14 cellular contexts compared by ENCODE assay signal in the genomic region with DNA sequence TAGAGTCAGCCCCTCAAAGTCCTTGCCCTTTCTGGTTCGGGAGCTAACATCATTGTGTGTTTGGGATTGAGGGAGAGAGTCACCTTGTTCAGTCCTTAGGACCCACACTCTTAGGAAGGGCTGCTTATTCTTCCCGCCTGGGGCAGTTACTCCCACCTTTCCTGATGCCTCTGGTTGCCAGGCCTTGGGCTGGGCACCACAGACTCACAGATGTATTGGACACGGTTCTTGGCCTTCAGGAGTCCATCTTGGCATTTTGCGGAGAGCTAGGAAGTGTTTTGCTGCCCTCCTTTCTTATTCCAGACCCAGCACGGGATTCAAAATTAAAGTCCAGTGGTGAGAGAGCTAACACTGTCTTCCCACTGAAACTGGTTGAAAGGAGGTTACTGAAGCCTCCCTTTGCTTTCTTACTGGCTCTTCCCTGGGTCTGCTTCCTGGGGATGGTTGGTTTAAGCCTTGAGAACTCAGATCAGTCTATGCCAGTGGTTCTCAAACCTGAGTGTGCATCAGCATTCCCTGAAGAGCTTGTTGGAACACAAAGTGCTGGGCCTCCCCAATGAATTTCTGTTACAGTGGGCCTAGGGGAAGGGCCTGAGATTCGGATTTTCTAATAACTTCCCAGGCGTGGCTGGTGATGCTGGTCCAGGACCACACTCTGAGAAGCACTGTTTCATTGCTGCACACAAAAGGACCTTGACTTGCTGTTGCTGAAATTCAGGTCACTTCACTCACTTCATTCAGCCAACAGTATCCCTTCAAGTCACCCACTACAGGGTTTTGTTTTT. TPM values are rescaled to one million over a fixed set of nuclear protein-coding genes. Genes with fewer than 3 reads are reported as not detected.
DNase-seq lines count a peak whose midpoint lies in the region; ATAC-seq and TF ChIP-seq lines count a peak whose summit lies in the region.
"Had no signal": no experiment of that assay in that cellular context is flagged by ENCODE, and none has a peak within 500 bp of the region (broad histone marks: within the 10 kb centered on the region; RNA-seq: fewer than 3 reads in every experiment).

No MANE protein-coding gene starts in this region.

- POLR2A ChIA-PET in activated CD4-positive, alpha-beta T cell treated with anti-CD3 and anti-CD28 coated beads for 36 hours (lab: Charles Lee), result no interaction called here
- POLR2A ChIA-PET in PC-9 (lab: Charles Lee; ENCODE audit: unreplicated experiment), result no interaction called here

- peaks cover 10% of the 10 kb centered on the region for H3F3A ChIP-seq in PC-9 (ENCODE audit: insufficient read depth, low read depth)

- H3K4me1 Mint-ChIP-seq in activated CD4-positive, alpha-beta T cell treated with anti-CD3 and anti-CD28 coated beads for 36 hours, result peaks cover 5% of the 10 kb centered on the region
- H3K4me1 Mint-ChIP-seq in endothelial cell (ENCODE audit: unreplicated experiment), result peaks cover 7% of the 10 kb centered on the region

- no peaks in the 10 kb centered on the region for H3K36me3 Mint-ChIP-seq in activated CD4-positive, alpha-beta T cell treated with anti-CD3 and anti-CD28 coated beads for 36 hours (ENCODE audit: low read depth)
- H3K36me3 Mint-ChIP-seq in endothelial cell (ENCODE audit: low read depth, unreplicated experiment), result no peaks in the 10 kb centered on the region

- H3K4me2 ChIP-seq in PC-9, result peak overlapping the region; percentile 74; the same call in 1 of the 2 replicates

- H3K9me3 ChIP-seq in PC-9 (ENCODE audit: insufficient read depth, low read depth), result no peaks in the 10 kb centered on the region
- H3K9me3 ChIP-seq: neutrophil, transverse colon had no signal

- H3K27me3 Mint-ChIP-seq in activated CD4-positive, alpha-beta T cell treated with anti-CD3 and anti-CD28 coated beads for 36 hours, result peaks cover 18% of the 10 kb centered on the region
- H3K27me3 Mint-ChIP-seq in endothelial cell (ENCODE audit: unreplicated experiment), result peaks cover 9% of the 10 kb centered on the region

- no peaks in the 10 kb centered on the region; the same call in 1 of the 2 replicates for H4K20me1 ChIP-seq in PC-9 (ENCODE audit: insufficient read depth)

- H3K27ac ChIP-seq in PC-9, result no peak overlapping the region
- H3K27ac ChIP-seq: neutrophil had no signal

- no peak overlapping the region for H2AFZ ChIP-seq in PC-9

- BruUV-seq in PC-9 (replicated peaks; lab: Mats Ljungman, UMichigan), result TSS peak; percentile 30

- DNase-seq in activated CD4-positive, alpha-beta T cell treated with anti-CD3 and anti-CD28 coated beads for 36 hours, result no peak
- DNase-seq in activated CD4-positive, alpha-beta T cell treated with anti-CD3 and anti-CD28 coated beads for 48 hours, result no peak
- no peak for DNase-seq in PC-9
- no peak for DNase-seq in endothelial cell (ENCODE audit: low spot score)
- DNase-seq in retinal pigment epithelial cell (ENCODE audit: low read depth), result no peak
- DNase-seq in NCI-H2171 treated with DMSO at 0.1 percent for 48 hours (lab: John Stamatoyannopoulos, UW), result no peak
- DNase-seq in DMS 273 treated with DMSO at 0.1 percent for 48 hours (lab: John Stamatoyannopoulos, UW), result no peak
- DNase-seq: aorta, DND-41, transverse colon had no signal

- H3K4me1 ChIP-seq in PC-9 (replicated peaks; ENCODE audit: insufficient read depth), result peaks cover 5% of the 10 kb centered on the region; the same call in 1 of the 2 replicates

- no peak overlapping the region for H3K4me3 ChIP-seq in PC-9
- H3K4me3 ChIP-seq in retinal pigment epithelial cell (ENCODE audit: low read length), result peak overlapping the region; percentile 68
- H3K4me3 ChIP-seq: K562 had no signal

- H3K79me2 ChIP-seq in PC-9 (ENCODE audit: low read depth), result no peaks in the 10 kb centered on the region

- H3K36me3 ChIP-seq in PC-9 (ENCODE audit: low read depth), result no peaks in the 10 kb centered on the region
- H3K36me3 ChIP-seq: neutrophil, transverse colon had no signal

- intact Hi-C loops in activated CD4-positive, alpha-beta T cell treated with anti-CD3 and anti-CD28 coated beads for 36 hours (cut with DNase I, micrococcal nuclease), result loop anchor here in 1 of 2 experiments (2.0 kb wide), 1 partner anchor 45 kb away; no protein-coding TSS in a partner anchor
- intact Hi-C loops in PC-9 (cut with micrococcal nuclease; ENCODE audit: unreplicated experiment), result loop anchor here (2.0 kb wide), 1 partner anchor 27 kb away; no protein-coding TSS in a partner anchor

- H3K27me3 ChIP-seq in PC-9 (ENCODE audit: insufficient read depth, low read depth), result no peaks in the 10 kb centered on the region
- H3K27me3 ChIP-seq: transverse colon had no signal

- CTCF ChIA-PET in activated CD4-positive, alpha-beta T cell treated with anti-CD3 and anti-CD28 coated beads for 36 hours (lab: Charles Lee), result interaction anchor here (0.6 to 1.0 kb wide), 3 partner anchors 10 to 226 kb away, joined by 3 to 4 read pairs (median 4); no protein-coding TSS in a partner anchor
- CTCF ChIA-PET in PC-9 (lab: Charles Lee), result no interaction called here

- no peaks in the 10 kb centered on the region for H3K9me3 Mint-ChIP-seq in activated CD4-positive, alpha-beta T cell treated with anti-CD3 and anti-CD28 coated beads for 36 hours (ENCODE audit: low read depth)
- H3K9me3 Mint-ChIP-seq in endothelial cell (ENCODE audit: unreplicated experiment), result no peaks in the 10 kb centered on the region

- no peak for ATAC-seq in activated CD4-positive, alpha-beta T cell treated with anti-CD3 and anti-CD28 coated beads for 36 hours
- ATAC-seq in GM19324 (IDR thresholded peaks at IDR 0.05; ENCODE audit: low FRiP score, unreplicated experiment), result no peak
- ATAC-seq: activated CD4-positive, CD25-positive, alpha-beta regulatory T cell treated with anti-CD3 and anti-CD28 coated beads, Interleukin-2, amount 50 U/mL, for 24 hours; K562 had no signal

- H3K4me3 Mint-ChIP-seq in activated CD4-positive, alpha-beta T cell treated with anti-CD3 and anti-CD28 coated beads for 36 hours, result peak overlapping the region; percentile 16
- peak overlapping the region; percentile 87 for H3K4me3 Mint-ChIP-seq in endothelial cell (ENCODE audit: unreplicated experiment)

- H3K9me2 ChIP-seq in PC-9 (ENCODE audit: insufficient read depth), result no peaks in the 10 kb centered on the region

- no peak overlapping the region for H3K27ac Mint-ChIP-seq in activated CD4-positive, alpha-beta T cell treated with anti-CD3 and anti-CD28 coated beads for 36 hours
- no peak overlapping the region for H3K27ac Mint-ChIP-seq in endothelial cell (ENCODE audit: unreplicated experiment)

- TF ChIP-seq CTCF in PC-9 (conservative IDR thresholded peaks at IDR 0.05), result no peak
- TF ChIP-seq CTCF in endothelial cell (IDR thresholded peaks at IDR 0.05; ENCODE audit: unreplicated experiment), result no peak
- no peak for TF ChIP-seq CTCF in retinal pigment epithelial cell (conservative IDR thresholded peaks at IDR 0.05; ENCODE audit: low read depth, low read length)

RNA-seq across cellular contexts. Expression of gene OSBP2, which starts 1.4 kb away (rescaled TPM):
- 1 to 10 TPM; 1.2 to 1.4 TPM for total RNA-seq in activated CD4-positive, alpha-beta T cell treated with anti-CD3 and anti-CD28 coated beads for 36 hours
- total RNA-seq in PC-9 (2021) (7.1 and 9.2 TPM in 2 replicates), endothelial cell (ENCODE audit: unreplicated experiment) (3.0 TPM)

RNA-seq across cellular contexts. Expression of gene DUSP18, which starts 28.4 kb away (rescaled TPM):
- total RNA-seq in activated CD4-positive, alpha-beta T cell treated with anti-CD3 and anti-CD28 coated beads for 36 hours, result 1 to 10 TPM; 7.8 to 8.5 TPM
- 9.9 and 11.0 TPM in 2 replicates for total RNA-seq in PC-9 (2021)
- total RNA-seq in endothelial cell (ENCODE audit: unreplicated experiment), result 21.4 TPM
